In the genomic region with DNA sequence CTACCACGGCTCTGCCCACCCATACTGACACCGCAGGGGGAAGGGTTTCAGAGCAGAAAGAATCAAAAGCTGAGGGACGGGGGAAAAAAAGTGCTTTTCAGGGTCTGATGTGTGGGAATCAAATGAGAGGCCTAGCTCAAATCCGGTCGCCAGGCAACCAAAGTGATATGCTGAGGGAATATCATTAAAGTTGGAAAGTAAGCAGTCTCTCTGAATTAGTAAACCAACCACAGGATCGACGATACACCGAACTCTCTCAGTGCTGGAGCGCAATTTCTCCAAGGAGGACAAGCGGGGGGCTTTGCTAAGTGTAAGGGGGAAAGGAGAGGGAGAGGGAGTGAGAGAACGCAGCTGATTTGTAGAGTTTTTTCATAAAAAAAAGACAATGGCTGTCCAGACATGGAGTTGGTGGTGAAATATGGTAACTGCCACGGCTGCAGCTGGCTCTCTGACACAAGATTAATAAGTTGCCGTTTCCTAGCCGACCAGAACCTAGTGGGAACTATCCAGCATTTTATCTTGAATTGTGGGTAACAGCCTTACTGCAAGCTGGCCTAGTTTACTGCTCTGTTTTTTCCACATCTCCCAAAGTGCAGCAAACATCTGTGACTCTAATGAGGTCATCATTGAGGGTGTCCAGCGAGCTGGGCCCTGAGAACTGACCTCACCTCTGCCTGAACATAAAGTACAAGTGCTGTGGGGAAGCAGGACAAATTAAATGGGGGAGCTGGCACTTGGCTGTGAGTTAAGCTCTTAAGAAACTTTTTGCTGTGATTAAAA, we compare ENCODE assay signal across 11 cellular contexts.
DNase-seq lines count a peak whose midpoint lies in the region; ATAC-seq and TF ChIP-seq lines count a peak whose summit lies in the region.
"Had no signal": no experiment of that assay in that cellular context is flagged by ENCODE, and none has a peak within 500 bp of the region (broad histone marks: within the 10 kb centered on the region; RNA-seq: fewer than 3 reads in every experiment).

No MANE protein-coding gene starts in this region.

- intact Hi-C loops in upper lobe of right lung (cut with DNase I), result no loop called here

- H3K4me1 ChIP-seq in upper lobe of right lung, result no peaks in the 10 kb centered on the region

- TF ChIP-seq CTCF in nephron progenitor cell (IDR thresholded peaks at IDR 0.05), result no peak
- no peak for TF ChIP-seq CTCF in upper lobe of right lung (IDR thresholded peaks at IDR 0.05)

- no peak overlapping the region for H3K27ac Mint-ChIP-seq in nephron progenitor cell
- H3K27ac Mint-ChIP-seq: stimulated activated naive B cell treated with anti-CD40 and anti-IgM and Interleukin-4, amounts not matched to agents 10 μg/mL and 1 μg/mL and 100 μg/mL, for 72 hours had no signal

- no peaks in the 10 kb centered on the region for H3K36me3 ChIP-seq in upper lobe of right lung

- no peaks in the 10 kb centered on the region for H3K27me3 ChIP-seq in upper lobe of right lung

- H3K4me3 ChIP-seq in upper lobe of right lung, result no peak overlapping the region

- no peaks in the 10 kb centered on the region for H3K36me3 Mint-ChIP-seq in nephron progenitor cell (ENCODE audit: low read depth)
- H3K36me3 Mint-ChIP-seq: stimulated activated naive B cell treated with anti-CD40 and anti-IgM and Interleukin-4, amounts not matched to agents 10 μg/mL and 1 μg/mL and 100 μg/mL, for 72 hours had no signal

- ATAC-seq in upper lobe of right lung (peak; percentile 39), GM21515 (IDR thresholded peaks at IDR 0.05; ENCODE audit: unreplicated experiment) (no peak)
- ATAC-seq: stimulated activated naive B cell treated with anti-CD40 and anti-IgM and Interleukin-4, amounts not matched to agents 10 μg/mL and 1 μg/mL and 100 μg/mL, for 72 hours had no signal

- H3K9me3 Mint-ChIP-seq in nephron progenitor cell, result no peaks in the 10 kb centered on the region
- H3K9me3 Mint-ChIP-seq: stimulated activated naive B cell treated with anti-CD40 and anti-IgM and Interleukin-4, amounts not matched to agents 10 μg/mL and 1 μg/mL and 100 μg/mL, for 72 hours had no signal

- DNase-seq in NCI-H1417 (lab: John Stamatoyannopoulos, UW) (peak in 2 of 3 experiments; percentile 31 to 38), NCI-H1417 treated with DMSO at 0.1 percent for 48 hours (lab: John Stamatoyannopoulos, UW) (no peak), glomerular visceral epithelial cell (ENCODE audit: extremely low spot score) (peak; percentile 13), nephron progenitor cell (peak; percentile 40), upper lobe of right lung (no peak), RKO (ENCODE audit: low spot score) (no peak), GF-D8 (lab: John Stamatoyannopoulos, UW) (no peak)
- DNase-seq: NCI-H1436; stimulated activated naive B cell treated with anti-CD40 and anti-IgM and Interleukin-4, amounts not matched to agents 10 μg/mL and 1 μg/mL and 100 μg/mL, for 72 hours had no signal

- peaks cover 27% of the 10 kb centered on the region for H3K4me1 Mint-ChIP-seq in nephron progenitor cell
- H3K4me1 Mint-ChIP-seq: stimulated activated naive B cell treated with anti-CD40 and anti-IgM and Interleukin-4, amounts not matched to agents 10 μg/mL and 1 μg/mL and 100 μg/mL, for 72 hours had no signal

- no peaks in the 10 kb centered on the region for H3K27me3 Mint-ChIP-seq in nephron progenitor cell (ENCODE audit: low read depth, poor library complexity)
- H3K27me3 Mint-ChIP-seq: stimulated activated naive B cell treated with anti-CD40 and anti-IgM and Interleukin-4, amounts not matched to agents 10 μg/mL and 1 μg/mL and 100 μg/mL, for 72 hours had no signal

- H3K27ac ChIP-seq in upper lobe of right lung, result no peak overlapping the region
- H3K27ac ChIP-seq: epithelial cell of prostate had no signal

- no peak overlapping the region for H3K4me3 Mint-ChIP-seq in nephron progenitor cell
- H3K4me3 Mint-ChIP-seq: stimulated activated naive B cell treated with anti-CD40 and anti-IgM and Interleukin-4, amounts not matched to agents 10 μg/mL and 1 μg/mL and 100 μg/mL, for 72 hours had no signal

- no peaks in the 10 kb centered on the region for H3K9me3 ChIP-seq in upper lobe of right lung

Comparison
In these comparisons a context has a peak if more than half of its experiments do, and no peak if none do; other contexts are left out.
1. DNase-seq: peak in NCI-H1417 (2 of 3), glomerular visceral epithelial cell (single experiment) and nephron progenitor cell (single experiment); none in NCI-H1417 treated with DMSO at 0.1 percent for 48 hours (single experiment), upper lobe of right lung (single experiment), RKO (single experiment) and GF-D8 (single experiment).